ENCODE assay signal across 11 cellular contexts in the genomic region with DNA sequence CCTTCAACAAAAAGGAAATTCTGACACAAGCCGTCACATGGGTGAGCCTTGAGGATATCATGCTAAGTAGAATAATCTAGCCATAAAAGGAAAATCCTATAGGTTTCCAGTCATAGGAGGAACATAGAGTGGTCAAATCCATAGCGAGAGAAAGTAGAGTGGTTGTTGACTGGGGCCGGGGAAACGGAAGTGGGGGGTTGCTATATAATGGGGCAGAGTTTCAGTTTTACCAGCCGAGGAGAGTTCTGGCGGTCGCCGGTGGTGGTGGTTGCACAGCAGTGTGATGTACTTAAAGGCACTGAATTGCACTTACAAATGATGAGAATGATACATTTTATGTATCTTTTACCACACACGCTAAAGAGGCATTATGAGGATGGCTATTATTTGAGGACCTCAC. TPM values are rescaled to one million over a fixed set of nuclear protein-coding genes. Genes with fewer than 3 reads are reported as not detected.
DNase-seq lines count a peak whose midpoint lies in the region; ATAC-seq and TF ChIP-seq lines count a peak whose summit lies in the region.
"Had no signal": no experiment of that assay in that cellular context is flagged by ENCODE, and none has a peak within 500 bp of the region (broad histone marks: within the 10 kb centered on the region; RNA-seq: fewer than 3 reads in every experiment).

No MANE protein-coding gene starts in this region.

- TF ChIP-seq CTCF in mammary epithelial cell (conservative IDR thresholded peaks at IDR 0.05 in 1 of 2, IDR thresholded peaks at IDR 0.05 in 1 of 2; ENCODE audit: extremely low read depth in 1 of 2, insufficient read depth in 1 of 2, low read depth in 1 of 2, low read length in 2 of 2): no peak

- H3K4me1 ChIP-seq in effector memory CD4-positive, alpha-beta T cell (ENCODE audit: control insufficient read depth, insufficient read depth, low read length, poor library complexity, severe bottlenecking): no peaks in the 10 kb centered on the region
- no peaks in the 10 kb centered on the region for H3K4me1 ChIP-seq in mammary epithelial cell (ENCODE audit: insufficient read depth, low read length)
- H3K4me1 ChIP-seq: left ventricle myocardium inferior had no signal

- WGBS in mammary epithelial cell (ENCODE audit: low coverage, missing lambda C conversion rate): 93% methylated on average over 9 of the region's 9 CpGs

- H4K20me1 ChIP-seq in mammary epithelial cell (ENCODE audit: insufficient read depth, low read length): no peaks in the 10 kb centered on the region

- H3K27ac ChIP-seq in effector memory CD4-positive, alpha-beta T cell (ENCODE audit: insufficient read depth, low read length, poor library complexity, severe bottlenecking): no peak overlapping the region
- no peak overlapping the region for H3K27ac ChIP-seq in mammary epithelial cell (ENCODE audit: insufficient read depth, low read depth, low read length)
- H3K27ac ChIP-seq: left ventricle myocardium inferior had no signal

- DNase-seq in effector memory CD4-positive, alpha-beta T cell: no peak
- no peak for DNase-seq in mammary epithelial cell
- DNase-seq in anterior cingulate cortex (lab: John Stamatoyannopoulos, UW): no peak
- DNase-seq in GF-D8 (lab: John Stamatoyannopoulos, UW): no peak
- no peak for DNase-seq in activated CD8-positive, alpha-beta memory T cell treated with anti-CD3 and anti-CD28 coated beads, Interleukin-2, amount 50 U/mL, for 48 hours
- DNase-seq: activated effector memory CD4-positive, alpha-beta T cell treated with anti-CD3 and anti-CD28 coated beads, Interleukin-2, amount 50 U/mL, for 16 hours; left ventricle myocardium inferior had no signal

- dilution Hi-C loops in mammary epithelial cell (cut with HindIII; ENCODE audit: low sequenced_read_pairs): no loop called here

- in situ Hi-C loops in mammary epithelial cell (cut with MboI; ENCODE audit: low sequenced_read_pairs in 2 of 2): no loop called here

- CTCF ChIA-PET in mammary epithelial cell (lab: Charles Lee; ENCODE audit: low non-redundant PET): no interaction called here

- no peaks in the 10 kb centered on the region for H3K36me3 ChIP-seq in effector memory CD4-positive, alpha-beta T cell (ENCODE audit: control insufficient read depth, insufficient read depth, low read length)
- no peaks in the 10 kb centered on the region for H3K36me3 ChIP-seq in mammary epithelial cell (ENCODE audit: insufficient read depth, low read length)
- H3K36me3 ChIP-seq: left ventricle myocardium inferior had no signal

- H3K79me2 ChIP-seq in mammary epithelial cell (ENCODE audit: insufficient read depth, low read length): no peaks in the 10 kb centered on the region

- H3K9ac ChIP-seq in mammary epithelial cell (ENCODE audit: insufficient read depth, low read length): no peak overlapping the region

- no TSS peak for BruUV-seq in mammary epithelial cell (replicated peaks; lab: Mats Ljungman, UMichigan)

- intact Hi-C loops in mammary epithelial cell (cut with micrococcal nuclease): no loop called here

- no peaks in the 10 kb centered on the region for H3K9me3 ChIP-seq in effector memory CD4-positive, alpha-beta T cell (ENCODE audit: control insufficient read depth, low read length)
- H3K9me3 ChIP-seq in mammary epithelial cell (replicated peaks; ENCODE audit: insufficient read depth, low read length): no peaks in the 10 kb centered on the region
- H3K9me3 ChIP-seq: left ventricle myocardium inferior had no signal

- peak; percentile 37 for ATAC-seq in GM18508 (IDR thresholded peaks at IDR 0.05; ENCODE audit: insufficient read depth, unreplicated experiment)
- ATAC-seq in GM21360 (IDR thresholded peaks at IDR 0.05; ENCODE audit: unreplicated experiment): peak; percentile 45
- peak; percentile 50 for ATAC-seq in HG03439 (IDR thresholded peaks at IDR 0.05; ENCODE audit: unreplicated experiment)

- no peak overlapping the region for H2AFZ ChIP-seq in mammary epithelial cell (ENCODE audit: low read depth, low read length)

- H3K27me3 ChIP-seq in effector memory CD4-positive, alpha-beta T cell (replicated peaks; ENCODE audit: control insufficient read depth, insufficient read depth, low read length, poor library complexity, severe bottlenecking): no peaks in the 10 kb centered on the region
- no peaks in the 10 kb centered on the region for H3K27me3 ChIP-seq in mammary epithelial cell (ENCODE audit: insufficient read depth, low read length)

- H3K4me2 ChIP-seq in mammary epithelial cell (ENCODE audit: insufficient read depth, low read depth, low read length): no peak overlapping the region

- H3K4me3 ChIP-seq in effector memory CD4-positive, alpha-beta T cell (ENCODE audit: insufficient read depth, low read depth, low read length, poor library complexity, severe bottlenecking): peak overlapping the region; percentile 37
- no peak overlapping the region for H3K4me3 ChIP-seq in mammary epithelial cell (replicated peaks in 1 of 3; ENCODE audit: insufficient read depth in 1 of 3, low read depth in 2 of 3, low read length in 3 of 3)

RNA-seq across cellular contexts. Expression of a gene that starts 4.9 kb away (rescaled TPM):
- total RNA-seq in mammary epithelial cell: not detected
- not detected for polyA plus RNA-seq in mammary epithelial cell
- not detected for polyA minus RNA-seq in mammary epithelial cell
- total RNA-seq: endothelial cell of umbilical vein, left ventricle myocardium inferior had no signal
- polyA plus RNA-seq: endothelial cell of umbilical vein had no signal

RNA-seq across cellular contexts. Expression of a gene that starts 30.0 kb away (rescaled TPM):
- total RNA-seq in mammary epithelial cell: not detected
- not detected for polyA plus RNA-seq in mammary epithelial cell
- not detected for polyA minus RNA-seq in mammary epithelial cell
- total RNA-seq: endothelial cell of umbilical vein, left ventricle myocardium inferior had no signal
- polyA plus RNA-seq: endothelial cell of umbilical vein had no signal
